Comparison of ENCODE assay signal across 26 cellular contexts in the genomic region with DNA sequence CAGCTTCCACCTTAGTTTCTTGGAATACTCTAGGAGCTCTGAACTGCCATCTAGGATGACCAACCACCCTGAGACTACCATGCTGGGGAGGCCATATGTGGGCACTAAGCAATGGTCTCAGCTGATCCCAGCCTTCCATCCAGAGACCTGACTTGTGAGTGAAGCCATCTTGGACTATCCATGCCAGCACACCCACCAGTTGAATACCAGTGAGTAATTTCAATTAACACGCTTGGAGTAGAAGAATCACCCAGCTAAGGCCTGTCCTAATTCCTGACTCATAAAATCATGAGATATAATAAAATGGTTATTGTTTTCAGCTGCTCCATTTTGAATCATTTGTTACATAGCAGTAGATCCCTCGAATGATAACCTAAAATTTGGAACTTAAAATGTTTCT.
"Had no signal": no experiment of that assay in that cellular context is flagged by ENCODE, and none has a peak within 500 bp of the region (broad histone marks: within the 10 kb centered on the region; RNA-seq: fewer than 3 reads in every experiment).

No MANE protein-coding gene starts in this region.

- H3K27ac ChIP-seq: cardiac muscle cell had no signal

- H3K9me3 Mint-ChIP-seq: activated B cell treated with CpG ODN at 0.5 μM for 24 hours; activated CD4-positive, alpha-beta memory T cell treated with anti-CD3 and anti-CD28 coated beads for 36 hours; activated CD4-positive, alpha-beta T cell treated with anti-CD3 and anti-CD28 coated beads, Interleukin-2, amount 10 ng/mL, durations not matched to agents 24 days and 14 days; activated naive CD4-positive, alpha-beta T cell treated with anti-CD3 and anti-CD28 coated beads for 36 hours; activated T-cell treated with anti-CD3 and anti-CD28 coated beads, Interleukin-2, amount 50 U/mL, for 4 hours; activated T-helper 17 cell treated with anti-CD3 and anti-CD28 coated beads, Interleukin-2, amount 50 U/mL, for 72 hours had no signal

- H3K36me3 Mint-ChIP-seq: activated CD4-positive, alpha-beta memory T cell treated with anti-CD3 and anti-CD28 coated beads for 36 hours; activated naive CD8-positive, alpha-beta T cell; brain had no signal

- DNase-seq: activated B cell treated with CpG ODN at 0.5 μM for 24 hours; activated CD4-positive, alpha-beta memory T cell treated with anti-CD3 and anti-CD28 coated beads for 36 hours; activated CD4-positive, alpha-beta T cell treated with anti-CD3 and anti-CD28 coated beads for 1 hour; activated CD4-positive, alpha-beta T cell treated with anti-CD3 and anti-CD28 coated beads, Interleukin-2, amount 10 ng/mL, durations not matched to agents 24 days and 14 days; activated CD8-positive, alpha-beta memory T cell treated with anti-CD3 and anti-CD28 coated beads for 24 hours; activated gamma-delta T cell; activated naive CD4-positive, alpha-beta T cell treated with anti-CD3 and anti-CD28 coated beads for 36 hours; activated T-cell treated with anti-CD3 and anti-CD28 coated beads, Interleukin-2, amount 50 U/mL, for 4 hours; amygdala; Karpas-422; NCI-H1105 treated with DMSO at 0.1 percent for 48 hours; NCI-H1436 treated with DMSO at 0.1 percent for 48 hours; NCI-H187 treated with DMSO at 0.1 percent for 48 hours; NCI-H2081 treated with DMSO at 0.1 percent for 48 hours; NCI-H446; NCI-H524 treated with DMSO at 0.1 percent for 48 hours; NCI-H748 treated with DMSO at 0.1 percent for 48 hours; OCI-M1; SIG-M5; T-helper 17 cell; T-helper 9 cell had no signal

- H3K36me3 ChIP-seq: cardiac muscle cell had no signal

- ATAC-seq: activated T-cell treated with anti-CD3 and anti-CD28 coated beads, Interleukin-2, amount 50 U/mL, for 4 hours; activated T-helper 17 cell treated with anti-CD3 and anti-CD28 coated beads, Interleukin-2, amount 50 U/mL, for 72 hours; K562; T-helper 17 cell had no signal

- H3K4me3 ChIP-seq: cardiac muscle cell, K562 had no signal

- H3K27ac Mint-ChIP-seq: activated B cell treated with CpG ODN at 0.5 μM for 24 hours; activated CD4-positive, alpha-beta memory T cell treated with anti-CD3 and anti-CD28 coated beads for 36 hours; activated CD4-positive, alpha-beta T cell treated with anti-CD3 and anti-CD28 coated beads, Interleukin-2, amount 10 ng/mL, durations not matched to agents 24 days and 14 days; activated naive CD4-positive, alpha-beta T cell treated with anti-CD3 and anti-CD28 coated beads for 36 hours; activated naive CD8-positive, alpha-beta T cell; activated T-helper 17 cell treated with anti-CD3 and anti-CD28 coated beads, Interleukin-2, amount 50 U/mL, for 72 hours; brain; T-helper 17 cell had no signal

- H3K27me3 ChIP-seq: cardiac muscle cell had no signal

- H3K27me3 Mint-ChIP-seq: activated B cell treated with CpG ODN at 0.5 μM for 24 hours; activated CD4-positive, alpha-beta memory T cell treated with anti-CD3 and anti-CD28 coated beads for 36 hours; activated naive CD8-positive, alpha-beta T cell; activated T-helper 17 cell treated with anti-CD3 and anti-CD28 coated beads, Interleukin-2, amount 50 U/mL, for 72 hours; T-helper 17 cell had no signal

- H3K4me3 Mint-ChIP-seq: activated B cell treated with CpG ODN at 0.5 μM for 24 hours; activated CD4-positive, alpha-beta memory T cell treated with anti-CD3 and anti-CD28 coated beads for 36 hours; activated CD4-positive, alpha-beta T cell treated with anti-CD3 and anti-CD28 coated beads, Interleukin-2, amount 10 ng/mL, durations not matched to agents 24 days and 14 days; activated naive CD4-positive, alpha-beta T cell treated with anti-CD3 and anti-CD28 coated beads for 36 hours; activated naive CD8-positive, alpha-beta T cell; activated T-cell treated with anti-CD3 and anti-CD28 coated beads, Interleukin-2, amount 50 U/mL, for 4 hours; activated T-helper 17 cell treated with anti-CD3 and anti-CD28 coated beads, Interleukin-2, amount 50 U/mL, for 72 hours; T-helper 17 cell had no signal
